ENCODE assay signal across 8 cellular contexts in genomic region chr1:26530898-26531598, GRCh38. TPM values are rescaled to one million over a fixed set of nuclear protein-coding genes. Genes with fewer than 3 reads are reported as not detected.
A peak's percentile ranks its signal among the peaks of the same experiment; 100 is the strongest.
DNase-seq lines count a peak whose midpoint lies in the region; ATAC-seq and TF ChIP-seq lines count a peak whose summit lies in the region.

No MANE protein-coding gene starts in this region.

- H3K9me3 ChIP-seq in HAP-1 (no peaks in the 10 kb centered on the region), mammary epithelial cell (replicated peaks; ENCODE audit: insufficient read depth, low read length) (no peaks in the 10 kb centered on the region), lung (ENCODE audit: control insufficient read depth in 2 of 2, insufficient read depth in 1 of 2, low read length in 1 of 2) (no peaks in the 10 kb centered on the region)

- WGBS in mammary epithelial cell (ENCODE audit: low coverage, missing lambda C conversion rate), result 1% methylated on average over 9 of the region's 9 CpGs
- 24 to 28% methylated on average over 9 of the region's 9 CpGs for WGBS in lung, 2 donors

- intact Hi-C loops in mammary epithelial cell (cut with micrococcal nuclease), result loop anchor here (1.0 to 2.0 kb wide), 3 partner anchors 11 to 58 kb away; partner anchors contain the start of gene HMGN2

- peak overlapping the region; percentile 86 for H3K4me2 ChIP-seq in mammary epithelial cell (ENCODE audit: insufficient read depth, low read depth, low read length)

- peak overlapping the region; percentile 83 for H3K27ac ChIP-seq in mammary epithelial cell (ENCODE audit: insufficient read depth, low read depth, low read length)
- H3K27ac ChIP-seq in lung (ENCODE audit: low read depth in 1 of 2, low read length in 1 of 2), result peak overlapping the region in 1 of 2 donors; percentile 82

- H2AFZ ChIP-seq in mammary epithelial cell (ENCODE audit: low read depth, low read length), result peak overlapping the region; percentile 95

- H3K9ac ChIP-seq in mammary epithelial cell (ENCODE audit: insufficient read depth, low read length), result peak overlapping the region; percentile 94

- peak; percentile 87 for DNase-seq in Caki2 (ENCODE audit: low read depth)
- DNase-seq in HAP-1 (ENCODE audit: low spot score in 2 of 2), result peak; percentile 63 to 78
- peak; percentile 65 for DNase-seq in NCI-H748 treated with DMSO at 0.1 percent for 48 hours (lab: John Stamatoyannopoulos, UW)
- DNase-seq in mammary epithelial cell, result peak; percentile 97
- peak; percentile 89 for DNase-seq in lung (ENCODE audit: low spot score)
- no peak for DNase-seq in GOT3 (lab: John Stamatoyannopoulos, UW)
- no peak for DNase-seq in midbrain (lab: John Stamatoyannopoulos, UW)

- dilution Hi-C loops in mammary epithelial cell (cut with HindIII; ENCODE audit: low sequenced_read_pairs), result no loop called here

- in situ Hi-C loops in Caki2 (cut with HindIII; ENCODE audit: low pct_unique_long_range_greater_than_20kb, low sequenced_read_pairs) (no loop called here), HAP-1 (cut with MboI; ENCODE audit: low sequenced_read_pairs) (no loop called here), mammary epithelial cell (cut with MboI; ENCODE audit: low sequenced_read_pairs in 2 of 2) (no loop called here)

- peak; percentile 57 to 75 for TF ChIP-seq CTCF in mammary epithelial cell (conservative IDR thresholded peaks at IDR 0.05 in 1 of 2, IDR thresholded peaks at IDR 0.05 in 1 of 2; ENCODE audit: extremely low read depth in 1 of 2, insufficient read depth in 1 of 2, low read depth in 1 of 2, low read length in 2 of 2)
- TF ChIP-seq CTCF in lung (IDR thresholded peaks at IDR 0.05; ENCODE audit: control extremely low read depth, extremely low read depth), result no peak

- no peaks in the 10 kb centered on the region for H4K20me1 ChIP-seq in mammary epithelial cell (ENCODE audit: insufficient read depth, low read length)

- peaks cover 62% of the 10 kb centered on the region for H3K79me2 ChIP-seq in mammary epithelial cell (ENCODE audit: insufficient read depth, low read length)

- peaks cover 12% of the 10 kb centered on the region for H3K4me1 ChIP-seq in HAP-1
- H3K4me1 ChIP-seq in mammary epithelial cell (ENCODE audit: insufficient read depth, low read length), result peaks cover 20% of the 10 kb centered on the region
- H3K4me1 ChIP-seq in lung (ENCODE audit: control insufficient read depth in 2 of 2, insufficient read depth in 2 of 2, low read length in 2 of 2), result peaks cover 0 to 13% of the 10 kb centered on the region in 2 donors

- ATAC-seq in lung (ENCODE audit: insufficient read depth, low FRiP score), result peak; percentile 82
- no peak for ATAC-seq in HG02588 (IDR thresholded peaks at IDR 0.05; ENCODE audit: unreplicated experiment)

- CTCF ChIA-PET in mammary epithelial cell (lab: Charles Lee; ENCODE audit: low non-redundant PET), result interaction anchor here (1.1 kb wide), 1 partner anchor 31 kb away, joined by 4 read pairs; no protein-coding TSS in a partner anchor

- BruUV-seq in mammary epithelial cell (replicated peaks; lab: Mats Ljungman, UMichigan), result no TSS peak

- H3K36me3 ChIP-seq in HAP-1 (replicated peaks), result no peaks in the 10 kb centered on the region
- H3K36me3 ChIP-seq in mammary epithelial cell (ENCODE audit: insufficient read depth, low read length), result peaks cover 4% of the 10 kb centered on the region
- peaks cover 0 to 2% of the 10 kb centered on the region in 2 donors for H3K36me3 ChIP-seq in lung (ENCODE audit: control insufficient read depth in 2 of 2, insufficient read depth in 2 of 2, low read length in 2 of 2)

- no peaks in the 10 kb centered on the region for H3K27me3 ChIP-seq in HAP-1 (ENCODE audit: low read depth)
- no peaks in the 10 kb centered on the region for H3K27me3 ChIP-seq in mammary epithelial cell (ENCODE audit: insufficient read depth, low read length)
- H3K27me3 ChIP-seq in lung (ENCODE audit: control insufficient read depth, insufficient read depth), result no peaks in the 10 kb centered on the region

- H3K4me3 ChIP-seq in HAP-1, result peak overlapping the region; percentile 64
- peak overlapping the region; percentile 68 to 90 (median 77) for H3K4me3 ChIP-seq in mammary epithelial cell (replicated peaks in 1 of 3; ENCODE audit: insufficient read depth in 1 of 3, low read depth in 2 of 3, low read length in 3 of 3)
- H3K4me3 ChIP-seq in lung, result no peak overlapping the region

RNA-seq across cellular contexts. Expression of gene RPS6KA1, which starts 1.5 kb away (rescaled TPM):
- total RNA-seq in Caki2 (2014; rRNA removed; shearing (Covaris generic); ENCODE audit: low replicate concordance), result 37.8 and 68.1 TPM in 2 replicates
- total RNA-seq in mammary epithelial cell, result 100 to 1,000 TPM; 107 to 142 TPM
- 103 TPM for polyA plus RNA-seq in mammary epithelial cell
- 229 TPM for polyA minus RNA-seq in mammary epithelial cell
- total RNA-seq in lung, result 100 to 1,000 TPM in 1 of 2 donors, 10 to 100 TPM in 1; 58.6 to 100 TPM
- polyA plus RNA-seq in lung, result 100 to 1,000 TPM in 1 of 2 donors, 10 to 100 TPM in 1; 63.2 to 109 TPM

RNA-seq across cellular contexts. Expression of gene HMGN2, which starts 58.8 kb away (rescaled TPM):
- 570 and 785 TPM in 2 replicates for total RNA-seq in Caki2 (2014; rRNA removed; shearing (Covaris generic); ENCODE audit: low replicate concordance)
- total RNA-seq in mammary epithelial cell (100 to 1,000 TPM in 1 of 2 donors, 10 to 100 TPM in 1; 63.2 to 207 TPM), lung (100 to 1,000 TPM; 329 to 374 TPM)
- polyA plus RNA-seq in mammary epithelial cell (196 TPM), lung (100 to 1,000 TPM; 452 to 580 TPM)
- 114 TPM for polyA minus RNA-seq in mammary epithelial cell

Comparison
In these comparisons a context has a peak if more than half of its experiments do, and no peak if none do; other contexts are left out.
1. DNase-seq: peak in Caki2 (single experiment), HAP-1 (2 of 2), NCI-H748 treated with DMSO at 0.1 percent for 48 hours (single experiment), mammary epithelial cell (single experiment) and lung (single experiment); none in GOT3 (single experiment) and midbrain (single experiment).